10 cellular contexts compared by ENCODE assay signal in genomic region chr3:171874251-171874679, GRCh38. TPM values are rescaled to one million over a fixed set of nuclear protein-coding genes. Genes with fewer than 3 reads are reported as not detected.
DNase-seq lines count a peak whose midpoint lies in the region; ATAC-seq, FAIRE-seq and TF ChIP-seq lines count a peak whose summit lies in the region.
"Had no signal": no experiment of that assay in that cellular context is flagged by ENCODE, and none has a peak within 500 bp of the region (broad histone marks: within the 10 kb centered on the region; RNA-seq: fewer than 3 reads in every experiment).

No MANE protein-coding gene starts in this region.

- no peak overlapping the region for H3K27ac Mint-ChIP-seq in natural killer cell treated with Interleukin-12 subunit alpha and Interleukin-12 subunit beta and Interleukin-15 and Interleukin-18, amount 100 ng/mL, for 72 hours
- no peak overlapping the region for H3K27ac Mint-ChIP-seq in activated T-cell treated with anti-CD3 and anti-CD28 coated beads, Interleukin-2, amount 50 U/mL, for 72 hours
- H3K27ac Mint-ChIP-seq: IgD-negative memory B cell had no signal

- H2AFZ ChIP-seq in trophoblast cell (ENCODE audit: insufficient read depth, low read length, poor library complexity) = no peak overlapping the region

- WGBS in trophoblast cell (ENCODE audit: extremely low coverage, insufficient coverage, insufficient read length) = no CpG with 5 or more reads among the region's 2 CpGs

- no peaks in the 10 kb centered on the region for H3K79me2 ChIP-seq in trophoblast cell (ENCODE audit: control insufficient read depth, insufficient read depth, low read length, poor library complexity)

- H3K36me3 ChIP-seq in SJCRH30 (no peaks in the 10 kb centered on the region), trophoblast cell (ENCODE audit: control insufficient read depth in 1 of 2, insufficient read depth in 2 of 2, low read length in 2 of 2) (no peaks in the 10 kb centered on the region)

- H3K9me3 ChIP-seq in SJCRH30 (replicated peaks) = no peaks in the 10 kb centered on the region
- no peaks in the 10 kb centered on the region for H3K9me3 ChIP-seq in trophoblast cell (ENCODE audit: insufficient read depth, low read depth, low read length)

- no peaks in the 10 kb centered on the region for H3K9me3 Mint-ChIP-seq in natural killer cell treated with Interleukin-12 subunit alpha and Interleukin-12 subunit beta and Interleukin-15 and Interleukin-18, amount 100 ng/mL, for 72 hours
- H3K9me3 Mint-ChIP-seq in activated T-cell treated with anti-CD3 and anti-CD28 coated beads, Interleukin-2, amount 50 U/mL, for 72 hours = no peaks in the 10 kb centered on the region

- H2BK12ac ChIP-seq in trophoblast cell (ENCODE audit: low read length) = no peak overlapping the region

- peaks cover 10% of the 10 kb centered on the region for H3K79me1 ChIP-seq in trophoblast cell (ENCODE audit: low read length)

- no peak overlapping the region for H3K9ac ChIP-seq in trophoblast cell (ENCODE audit: low read length)

- no peak overlapping the region for H2AK5ac ChIP-seq in trophoblast cell (ENCODE audit: low read length)

- H3K18ac ChIP-seq in trophoblast cell (ENCODE audit: low read length) = no peak overlapping the region

- H3K4me1 ChIP-seq in SJCRH30 (peaks cover 58% of the 10 kb centered on the region), foreskin keratinocyte (peaks cover 19% of the 10 kb centered on the region), trophoblast cell (ENCODE audit: control insufficient read depth in 1 of 2, insufficient read depth in 2 of 2, low read length in 2 of 2) (peaks cover 4 to 16% of the 10 kb centered on the region in 2 experiments)

- no peak overlapping the region for H3K4me2 ChIP-seq in trophoblast cell (ENCODE audit: low read length)

- no peaks in the 10 kb centered on the region for H3K36me3 Mint-ChIP-seq in natural killer cell treated with Interleukin-12 subunit alpha and Interleukin-12 subunit beta and Interleukin-15 and Interleukin-18, amount 100 ng/mL, for 72 hours
- H3K36me3 Mint-ChIP-seq in activated T-cell treated with anti-CD3 and anti-CD28 coated beads, Interleukin-2, amount 50 U/mL, for 72 hours (ENCODE audit: insufficient read depth in 2 of 2) = no peaks in the 10 kb centered on the region

- H3K4ac ChIP-seq in trophoblast cell (ENCODE audit: low read depth, low read length) = no peak overlapping the region

- H3K27me3 ChIP-seq in SJCRH30 (no peaks in the 10 kb centered on the region), foreskin keratinocyte (no peaks in the 10 kb centered on the region), trophoblast cell (ENCODE audit: insufficient read depth, low read length) (no peaks in the 10 kb centered on the region)

- no peak for FAIRE-seq in frontal cortex (lab: Jason Lieb, UNC)

- H3K4me1 Mint-ChIP-seq in natural killer cell treated with Interleukin-12 subunit alpha and Interleukin-12 subunit beta and Interleukin-15 and Interleukin-18, amount 100 ng/mL, for 72 hours (ENCODE audit: low read depth in 2 of 2) = peaks cover 0 to 10% of the 10 kb centered on the region in 2 donors
- peaks cover 18% of the 10 kb centered on the region for H3K4me1 Mint-ChIP-seq in activated T-cell treated with anti-CD3 and anti-CD28 coated beads, Interleukin-2, amount 50 U/mL, for 72 hours (ENCODE audit: low read depth)
- H3K4me1 Mint-ChIP-seq: IgD-negative memory B cell had no signal

- H3K27me3 Mint-ChIP-seq in natural killer cell treated with Interleukin-12 subunit alpha and Interleukin-12 subunit beta and Interleukin-15 and Interleukin-18, amount 100 ng/mL, for 72 hours = peaks cover 5 to 8% of the 10 kb centered on the region in 2 donors
- H3K27me3 Mint-ChIP-seq in activated T-cell treated with anti-CD3 and anti-CD28 coated beads, Interleukin-2, amount 50 U/mL, for 72 hours (ENCODE audit: low read depth) = peaks cover 13% of the 10 kb centered on the region

- H2BK5ac ChIP-seq in trophoblast cell (ENCODE audit: low read depth, low read length, poor library complexity) = no peak overlapping the region

- H4K8ac ChIP-seq in trophoblast cell (ENCODE audit: low read depth, low read length) = no peak overlapping the region

- H3K4me3 ChIP-seq in SJCRH30 (no peak overlapping the region), trophoblast cell (ENCODE audit: low read depth, low read length) (no peak overlapping the region)

- no peak overlapping the region for H2BK120ac ChIP-seq in trophoblast cell (ENCODE audit: insufficient read depth, low read length, poor library complexity)

- H4K12ac ChIP-seq in trophoblast cell (ENCODE audit: low read depth, low read length) = no peak overlapping the region

- H3K14ac ChIP-seq in trophoblast cell (ENCODE audit: low read length) = no peak overlapping the region

- ATAC-seq in foreskin keratinocyte = peak; percentile 46
- ATAC-seq in natural killer cell treated with Interleukin-12 subunit alpha and Interleukin-12 subunit beta and Interleukin-15 and Interleukin-18, amount 100 ng/mL, for 72 hours = no peak
- no peak for ATAC-seq in activated T-cell treated with anti-CD3 and anti-CD28 coated beads, Interleukin-2, amount 50 U/mL, for 72 hours (replicated peaks in 1 of 2)
- ATAC-seq: left colon had no signal

- TF ChIP-seq CTCF in foreskin keratinocyte (conservative IDR thresholded peaks at IDR 0.05) = no peak

- H4K91ac ChIP-seq in trophoblast cell (ENCODE audit: low read depth, low read length) = no peak overlapping the region

- H3K23ac ChIP-seq in trophoblast cell (ENCODE audit: low read length) = no peak overlapping the region

- H3K27ac ChIP-seq in SJCRH30 (peak overlapping the region; percentile 74), foreskin keratinocyte (peak overlapping the region; percentile 89), trophoblast cell (ENCODE audit: low read depth, low read length) (peak overlapping the region; percentile 91)

- no peak overlapping the region for H3K4me3 Mint-ChIP-seq in natural killer cell treated with Interleukin-12 subunit alpha and Interleukin-12 subunit beta and Interleukin-15 and Interleukin-18, amount 100 ng/mL, for 72 hours
- H3K4me3 Mint-ChIP-seq in activated T-cell treated with anti-CD3 and anti-CD28 coated beads, Interleukin-2, amount 50 U/mL, for 72 hours = no peak overlapping the region
- H3K4me3 Mint-ChIP-seq: IgD-negative memory B cell had no signal

- DNase-seq in EL (peak; percentile 98), SJCRH30 (peak; percentile 67 to 91), foreskin keratinocyte (peak; percentile 95), trophoblast cell (peak; percentile 54 to 75), NCI-H2081 treated with DMSO at 0.1 percent for 48 hours (lab: John Stamatoyannopoulos, UW) (no peak), frontal cortex (ENCODE audit: low spot score in 2 of 2) (no peak)
- DNase-seq in natural killer cell treated with Interleukin-12 subunit alpha and Interleukin-12 subunit beta and Interleukin-15 and Interleukin-18, amount 100 ng/mL, for 72 hours (ENCODE audit: low spot score) = no peak
- no peak for DNase-seq in activated T-cell treated with anti-CD3 and anti-CD28 coated beads, Interleukin-2, amount 50 U/mL, for 72 hours
- DNase-seq: left colon had no signal

RNA-seq across cellular contexts. Expression of gene TMEM212, which starts 31.1 kb away (rescaled TPM):
- total RNA-seq in SJCRH30 (2014; rRNA removed; shearing (Covaris generic)) = not detected in 2 replicates
- total RNA-seq in foreskin keratinocyte (not detected in 2 replicates), frontal cortex (not detected)
- not detected in 2 replicates for polyA plus RNA-seq in foreskin keratinocyte
- polyA plus RNA-seq in trophoblast cell (2013) = not detected in 2 replicates
- not detected for total RNA-seq in natural killer cell treated with Interleukin-12 subunit alpha and Interleukin-12 subunit beta and Interleukin-15 and Interleukin-18, amount 100 ng/mL, for 72 hours
- not detected for total RNA-seq in activated T-cell treated with anti-CD3 and anti-CD28 coated beads, Interleukin-2, amount 50 U/mL, for 72 hours
- total RNA-seq: left colon had no signal
- polyA plus RNA-seq: IgD-negative memory B cell had no signal

Comparison
In these comparisons a context has a peak if more than half of its experiments do, and no peak if none do; other contexts are left out.
1. DNase-seq: peak in EL (single experiment), SJCRH30 (2 of 2), foreskin keratinocyte (2 of 2) and trophoblast cell (2 of 2); none in natural killer cell treated with Interleukin-12 subunit alpha and Interleukin-12 subunit beta and Interleukin-15 and Interleukin-18, amount 100 ng/mL, for 72 hours (single experiment), NCI-H2081 treated with DMSO at 0.1 percent for 48 hours (single experiment), frontal cortex (0 of 2) and activated T-cell treated with anti-CD3 and anti-CD28 coated beads, Interleukin-2, amount 50 U/mL, for 72 hours (0 of 2).
2. Peak in every context shown above with its lines, with median percentiles within 50 percentile points of each other: H3K27ac ChIP-seq.